ENCODE assay signal across 12 cellular contexts in genomic region chr1:207031632-207032258, GRCh38. TPM values are rescaled to one million over a fixed set of nuclear protein-coding genes. Genes with fewer than 3 reads are reported as not detected.
DNase-seq lines count a peak whose midpoint lies in the region; ATAC-seq, FAIRE-seq and TF ChIP-seq lines count a peak whose summit lies in the region.
"Had no signal": no experiment of that assay in that cellular context is flagged by ENCODE, and none has a peak within 500 bp of the region (broad histone marks: within the 10 kb centered on the region; RNA-seq: fewer than 3 reads in every experiment).

No MANE protein-coding gene starts in this region.

- POLR2A ChIA-PET in A549 (lab: Yijun Ruan, JAX) = interaction anchor here (0.8 kb wide), 1 partner anchor 12 kb away, joined by 3 read pairs; no protein-coding TSS in a partner anchor

- H3K9me3 ChIP-seq in A549 (no peaks in the 10 kb centered on the region), endocrine pancreas (ENCODE audit: control insufficient read depth, low read length) (no peaks in the 10 kb centered on the region)
- H3K9me3 ChIP-seq: esophagus muscularis mucosa had no signal

- no peaks in the 10 kb centered on the region for H3K79me2 ChIP-seq in mesendoderm (ENCODE audit: control insufficient read depth, insufficient read depth, low read length)

- H3K56ac ChIP-seq in mesendoderm (ENCODE audit: low read length) = peak overlapping the region; percentile 22

- TF ChIP-seq RAD21 in A549 (conservative IDR thresholded peaks at IDR 0.05 in 1 of 2, IDR thresholded peaks at IDR 0.05 in 1 of 2) = no peak

- no peak overlapping the region for H4K5ac ChIP-seq in mesendoderm (ENCODE audit: low read length)

- H3K27me3 Mint-ChIP-seq in activated T-cell treated with anti-CD3 and anti-CD28 coated beads, Interleukin-2, amount 50 U/mL, for 4 hours (ENCODE audit: low read depth) = peaks cover 54% of the 10 kb centered on the region
- peaks cover 49% of the 10 kb centered on the region for H3K27me3 Mint-ChIP-seq in activated CD4-positive, alpha-beta T cell treated with anti-CD3 and anti-CD28 coated beads, Interleukin-2, amount 10 ng/mL, durations not matched to agents 24 days and 14 days

- H3K4me3 Mint-ChIP-seq in activated T-cell treated with anti-CD3 and anti-CD28 coated beads, Interleukin-2, amount 50 U/mL, for 4 hours = no peak overlapping the region
- no peak overlapping the region for H3K4me3 Mint-ChIP-seq in activated CD4-positive, alpha-beta T cell treated with anti-CD3 and anti-CD28 coated beads, Interleukin-2, amount 10 ng/mL, durations not matched to agents 24 days and 14 days

- H3K4ac ChIP-seq in mesendoderm (ENCODE audit: low read depth, low read length) = no peak overlapping the region

- H3K4me2 ChIP-seq in A549 (peak overlapping the region; percentile 77), mesendoderm (ENCODE audit: low read length) (no peak overlapping the region)

- no peak for TF ChIP-seq EP300 in A549 (IDR thresholded peaks at IDR 0.05)

- peak overlapping the region; percentile 100 for H3K9ac ChIP-seq in endocrine pancreas (ENCODE audit: control insufficient read depth, insufficient read depth, low read length)
- H3K9ac ChIP-seq in mesendoderm (ENCODE audit: low read length) = no peak overlapping the region

- H3K4me1 ChIP-seq in A549 (peaks cover 84% of the 10 kb centered on the region), endocrine pancreas (ENCODE audit: control insufficient read depth, insufficient read depth, low read length) (peaks cover 57% of the 10 kb centered on the region), mesendoderm (ENCODE audit: control insufficient read depth, low read depth, low read length) (peaks cover 15% of the 10 kb centered on the region)

- H3K36me3 Mint-ChIP-seq in activated T-cell treated with anti-CD3 and anti-CD28 coated beads, Interleukin-2, amount 50 U/mL, for 4 hours (ENCODE audit: insufficient read depth) = no peaks in the 10 kb centered on the region
- no peaks in the 10 kb centered on the region for H3K36me3 Mint-ChIP-seq in activated CD4-positive, alpha-beta T cell treated with anti-CD3 and anti-CD28 coated beads, Interleukin-2, amount 10 ng/mL, durations not matched to agents 24 days and 14 days (ENCODE audit: low read depth)

- DNase-seq in A549 (ENCODE audit: low read depth in 1 of 2, low spot score in 1 of 2) (no peak), NCI-H146 treated with DMSO at 0.1 percent for 48 hours (lab: John Stamatoyannopoulos, UW; ENCODE audit: unreplicated experiment) (peak; percentile 62), mesendoderm (no peak), cerebellum (ENCODE audit: low spot score) (no peak), G401 (ENCODE audit: low spot score) (no peak)
- DNase-seq in activated T-cell treated with anti-CD3 and anti-CD28 coated beads, Interleukin-2, amount 50 U/mL, for 4 hours = no peak
- DNase-seq in activated CD4-positive, alpha-beta T cell treated with anti-CD3 and anti-CD28 coated beads, Interleukin-2, amount 10 ng/mL, durations not matched to agents 24 days and 14 days = no peak
- DNase-seq: activated T-cell treated with anti-CD3 and anti-CD28 coated beads, Interleukin-2, amount 50 U/mL, for 1 hour had no signal

- no peak overlapping the region for H3K27ac Mint-ChIP-seq in activated CD4-positive, alpha-beta T cell treated with anti-CD3 and anti-CD28 coated beads, Interleukin-2, amount 10 ng/mL, durations not matched to agents 24 days and 14 days

- H2BK120ac ChIP-seq in mesendoderm (ENCODE audit: low read depth, low read length) = no peak overlapping the region

- ATAC-seq in A549 = no peak
- ATAC-seq in activated T-cell treated with anti-CD3 and anti-CD28 coated beads, Interleukin-2, amount 50 U/mL, for 4 hours = no peak

- in situ Hi-C loops in G401 (cut with HindIII; ENCODE audit: low sequenced_read_pairs) = no loop called here

- no peak overlapping the region for H3K23ac ChIP-seq in mesendoderm (ENCODE audit: low read length)

- no peak for FAIRE-seq in A549 (lab: Jason Lieb, UNC)

- no peak overlapping the region for H3K18ac ChIP-seq in mesendoderm (ENCODE audit: low read length)

- TF ChIP-seq POLR2A in A549 (IDR thresholded peaks at IDR 0.05; ENCODE audit: low read length) = no peak

- H3K27me3 ChIP-seq in endocrine pancreas (ENCODE audit: control insufficient read depth, insufficient read depth, low read length) = no peaks in the 10 kb centered on the region
- no peaks in the 10 kb centered on the region for H3K27me3 ChIP-seq in mesendoderm (ENCODE audit: insufficient read depth, low read length, poor library complexity)

- intact Hi-C loops in activated CD4-positive, alpha-beta T cell treated with anti-CD3 and anti-CD28 coated beads, Interleukin-2, amount 10 ng/mL, durations not matched to agents 24 days and 14 days (cut with micrococcal nuclease) = no loop called here

- H3K4me3 ChIP-seq in A549 = peak overlapping the region; percentile 33
- H3K4me3 ChIP-seq in endocrine pancreas (ENCODE audit: control insufficient read depth, insufficient read depth, low read length) = peak overlapping the region; percentile 97
- H3K4me3 ChIP-seq in mesendoderm (ENCODE audit: low read length) = no peak overlapping the region
- H3K4me3 ChIP-seq: esophagus muscularis mucosa had no signal

- H2BK5ac ChIP-seq in mesendoderm (ENCODE audit: low read length) = no peak overlapping the region

- peak overlapping the region; percentile 86 to 89 for H3K27ac ChIP-seq in A549
- H3K27ac ChIP-seq in mesendoderm (ENCODE audit: low read depth, low read length) = no peak overlapping the region
- H3K27ac ChIP-seq: esophagus muscularis mucosa had no signal

- H3K36me3 ChIP-seq in endocrine pancreas (ENCODE audit: control insufficient read depth, insufficient read depth, low read length) (no peaks in the 10 kb centered on the region), mesendoderm (ENCODE audit: control insufficient read depth, insufficient read depth, low read length) (no peaks in the 10 kb centered on the region)
- H3K36me3 ChIP-seq: esophagus muscularis mucosa had no signal

- no peaks in the 10 kb centered on the region for H3K4me1 Mint-ChIP-seq in activated T-cell treated with anti-CD3 and anti-CD28 coated beads, Interleukin-2, amount 50 U/mL, for 4 hours (ENCODE audit: low read depth)
- H3K4me1 Mint-ChIP-seq in activated CD4-positive, alpha-beta T cell treated with anti-CD3 and anti-CD28 coated beads, Interleukin-2, amount 10 ng/mL, durations not matched to agents 24 days and 14 days = no peaks in the 10 kb centered on the region

- no peak for TF ChIP-seq CTCF in A549 (IDR thresholded peaks at IDR 0.05)

- CTCF ChIA-PET in A549 (lab: Yijun Ruan, JAX) = interaction anchor here (0.8 to 5.8 kb wide), 11 partner anchors 8 to 305 kb away, joined by 3 to 40 read pairs (median 4); partner anchors contain the start of gene YOD1

- no peak overlapping the region for H4K8ac ChIP-seq in mesendoderm (ENCODE audit: low read depth, low read length)

- H2AK5ac ChIP-seq in mesendoderm (ENCODE audit: low read length) = peak overlapping the region; percentile 7

- no peak overlapping the region for H2BK15ac ChIP-seq in mesendoderm (replicated peaks; ENCODE audit: low read depth)

- no peaks in the 10 kb centered on the region for H3K79me1 ChIP-seq in mesendoderm (ENCODE audit: low read length)

- 16% methylated on average over 7 of the region's 7 CpGs for WGBS in A549 (ENCODE audit: missing lambda C conversion rate)
- no CpG with 5 or more reads among the region's 7 CpGs for WGBS in mesendoderm (ENCODE audit: extremely low coverage, insufficient coverage, low lambda C conversion rate)

- H3K9me3 Mint-ChIP-seq in activated T-cell treated with anti-CD3 and anti-CD28 coated beads, Interleukin-2, amount 50 U/mL, for 4 hours = no peaks in the 10 kb centered on the region
- H3K9me3 Mint-ChIP-seq in activated CD4-positive, alpha-beta T cell treated with anti-CD3 and anti-CD28 coated beads, Interleukin-2, amount 10 ng/mL, durations not matched to agents 24 days and 14 days = no peaks in the 10 kb centered on the region

RNA-seq across cellular contexts. Expression of gene C1orf116, which starts 0.8 kb away (rescaled TPM):
- 2.0 and 2.2 TPM in 2 replicates for polyA plus RNA-seq in A549 (2011; rRNA removed)
- 1.2 TPM in 2 replicates for polyA plus RNA-seq in A549 (2012; cell fraction: cytosol; rRNA removed)
- polyA plus RNA-seq in A549 (2012; cell fraction: nucleus; rRNA removed) = 1.9 and 2.7 TPM in 2 replicates
- polyA plus RNA-seq in A549 (2017; fragmentation: RNase III; extraction: RNeasy Plus Mini Kit Qiagen cat#74134 plus additional on column Dnase treatment) = 3.2 to 3.6 TPM (median 3.4 TPM) in 3 replicates
- polyA minus RNA-seq in A549 (2011; rRNA and poly(A)+ RNA removed) = 2.9 and 3.7 TPM in 2 replicates
- polyA plus RNA-seq in mesendoderm (2013, experiment 1 of 2) = 1.6 TPM
- 1.5 TPM for polyA plus RNA-seq in mesendoderm (2013, experiment 2 of 2)
- total RNA-seq in cerebellum = 0.09 TPM
- total RNA-seq in G401 (2014; rRNA removed; shearing (Covaris generic)) = not detected in 2 replicates
- total RNA-seq in activated T-cell treated with anti-CD3 and anti-CD28 coated beads, Interleukin-2, amount 50 U/mL, for 4 hours = under 1 TPM; 0.03 to 0.11 (median 0.08) TPM
- not detected in 2 replicates for total RNA-seq in activated CD4-positive, alpha-beta T cell treated with anti-CD3 and anti-CD28 coated beads, Interleukin-2, amount 10 ng/mL, durations not matched to agents 24 days and 14 days
- total RNA-seq: osteocyte had no signal

RNA-seq across cellular contexts. Expression of gene YOD1, which starts 19.3 kb away (rescaled TPM):
- polyA plus RNA-seq in A549 (2011; rRNA removed) (6.9 and 7.0 TPM in 2 replicates), A549 (2017; fragmentation: RNase III; extraction: RNeasy Plus Mini Kit Qiagen cat#74134 plus additional on column Dnase treatment) (9.5 to 10.3 TPM (median 10.3 TPM) in 3 replicates)
- polyA plus RNA-seq in A549 (2012; cell fraction: cytosol; rRNA removed) = 1.5 and 1.7 TPM in 2 replicates
- polyA plus RNA-seq in A549 (2012; cell fraction: nucleus; rRNA removed) = 1.7 and 2.2 TPM in 2 replicates
- 5.5 and 5.7 TPM in 2 replicates for polyA minus RNA-seq in A549 (2011; rRNA and poly(A)+ RNA removed)
- polyA plus RNA-seq in mesendoderm (2013, experiment 1 of 2) = 5.0 TPM
- 4.9 TPM for polyA plus RNA-seq in mesendoderm (2013, experiment 2 of 2)
- 18.9 TPM for total RNA-seq in cerebellum
- total RNA-seq in G401 (2014; rRNA removed; shearing (Covaris generic)) = 9.6 and 14.9 TPM in 2 replicates
- 10 to 100 TPM in 1 of 3 donors, 1 to 10 TPM in 2; 9.1 to 10.2 (median 9.9) TPM for total RNA-seq in activated T-cell treated with anti-CD3 and anti-CD28 coated beads, Interleukin-2, amount 50 U/mL, for 4 hours
- total RNA-seq in activated CD4-positive, alpha-beta T cell treated with anti-CD3 and anti-CD28 coated beads, Interleukin-2, amount 10 ng/mL, durations not matched to agents 24 days and 14 days = 7.8 and 8.0 TPM in 2 replicates

RNA-seq across cellular contexts. Expression of gene PFKFB2, which starts 21.3 kb away (rescaled TPM):
- polyA plus RNA-seq in A549 (2011; rRNA removed) (6.8 and 7.4 TPM in 2 replicates), A549 (2017; fragmentation: RNase III; extraction: RNeasy Plus Mini Kit Qiagen cat#74134 plus additional on column Dnase treatment) (7.6 to 8.4 TPM (median 8.1 TPM) in 3 replicates)
- 2.1 and 2.2 TPM in 2 replicates for polyA plus RNA-seq in A549 (2012; cell fraction: cytosol; rRNA removed)
- polyA plus RNA-seq in A549 (2012; cell fraction: nucleus; rRNA removed) = 3.5 and 5.4 TPM in 2 replicates
- polyA minus RNA-seq in A549 (2011; rRNA and poly(A)+ RNA removed) = 5.9 and 6.8 TPM in 2 replicates
- polyA plus RNA-seq in mesendoderm (2013, experiment 1 of 2) = 3.9 TPM
- polyA plus RNA-seq in mesendoderm (2013, experiment 2 of 2) = 3.9 TPM
- 10.4 TPM for total RNA-seq in cerebellum
- total RNA-seq in G401 (2014; rRNA removed; shearing (Covaris generic)) = 18.8 and 25.6 TPM in 2 replicates
- total RNA-seq in activated T-cell treated with anti-CD3 and anti-CD28 coated beads, Interleukin-2, amount 50 U/mL, for 4 hours = 1 to 10 TPM; 2.8 to 5.7 (median 4.1) TPM
- 2.6 and 3.5 TPM in 2 replicates for total RNA-seq in activated CD4-positive, alpha-beta T cell treated with anti-CD3 and anti-CD28 coated beads, Interleukin-2, amount 10 ng/mL, durations not matched to agents 24 days and 14 days

RNA-seq across cellular contexts. Expression of gene C4BPB, which starts 56.9 kb away (rescaled TPM):
- 0.57 and 0.74 TPM in 2 replicates for polyA plus RNA-seq in A549 (2011; rRNA removed)
- polyA plus RNA-seq in A549 (2012; cell fraction: cytosol; rRNA removed) = 1.00 and 1.0 TPM in 2 replicates
- 1.3 and 2.6 TPM in 2 replicates for polyA plus RNA-seq in A549 (2012; cell fraction: nucleus; rRNA removed)
- 4.9 to 9.5 TPM (median 5.1 TPM) in 3 replicates for polyA plus RNA-seq in A549 (2017; fragmentation: RNase III; extraction: RNeasy Plus Mini Kit Qiagen cat#74134 plus additional on column Dnase treatment)
- polyA minus RNA-seq in A549 (2011; rRNA and poly(A)+ RNA removed) = 0.29 TPM in 2 replicates
- polyA plus RNA-seq in mesendoderm (2013, experiment 1 of 2) = not detected
- polyA plus RNA-seq in mesendoderm (2013, experiment 2 of 2) = not detected
- not detected for total RNA-seq in cerebellum
- total RNA-seq in G401 (2014; rRNA removed; shearing (Covaris generic)) = not detected in 2 replicates
- under 1 TPM; 0.27 to 0.38 (median 0.29) TPM for total RNA-seq in activated T-cell treated with anti-CD3 and anti-CD28 coated beads, Interleukin-2, amount 50 U/mL, for 4 hours
- total RNA-seq in activated CD4-positive, alpha-beta T cell treated with anti-CD3 and anti-CD28 coated beads, Interleukin-2, amount 10 ng/mL, durations not matched to agents 24 days and 14 days = 0.43 and 0.82 TPM in 2 replicates
- total RNA-seq: HT1080, osteocyte had no signal
